ENCODE assay signal across 8 cellular contexts in genomic region chr5:112995764-112996618, GRCh38. TPM values are rescaled to one million over a fixed set of nuclear protein-coding genes. Genes with fewer than 3 reads are reported as not detected.
DNase-seq lines count a peak whose midpoint lies in the region; ATAC-seq and FAIRE-seq lines count a peak whose summit lies in the region.

No MANE protein-coding gene starts in this region.

- no peak for FAIRE-seq in urothelium cell line (lab: Jason Lieb, UNC)

- CTCF ChIA-PET in activated naive CD4-positive, alpha-beta T cell treated with anti-CD3 and anti-CD28 coated beads for 36 hours (lab: Charles Lee): interaction anchor here (0.6 to 3.1 kb wide), 44 partner anchors 10 to 1451 kb away, joined by 3 to 48 read pairs (median 4); partner anchors contain the start of gene REEP5

- H3K9me3 Mint-ChIP-seq in activated naive CD4-positive, alpha-beta T cell treated with anti-CD3 and anti-CD28 coated beads for 36 hours: no peaks in the 10 kb centered on the region

- no peak overlapping the region for H3K27ac Mint-ChIP-seq in activated naive CD4-positive, alpha-beta T cell treated with anti-CD3 and anti-CD28 coated beads for 36 hours

- peak; percentile 63 for DNase-seq in Daoy (ENCODE audit: low read depth)
- peak; percentile 21 for DNase-seq in HuH-7 (ENCODE audit: low spot score)
- DNase-seq in SK-MEL-5 (ENCODE audit: low read depth, low spot score): peak; percentile 74
- DNase-seq in activated naive CD4-positive, alpha-beta T cell treated with anti-CD3 and anti-CD28 coated beads for 36 hours: peak; percentile 85
- peak; percentile 75 for DNase-seq in glomerular visceral epithelial cell (ENCODE audit: extremely low spot score)
- peak; percentile 80 for DNase-seq in pons (ENCODE audit: low spot score)
- DNase-seq in urothelium cell line (ENCODE audit: low spot score): peak; percentile 59

- H3K27me3 Mint-ChIP-seq in activated naive CD4-positive, alpha-beta T cell treated with anti-CD3 and anti-CD28 coated beads for 36 hours (ENCODE audit: low read depth): no peaks in the 10 kb centered on the region

- H3K36me3 Mint-ChIP-seq in activated naive CD4-positive, alpha-beta T cell treated with anti-CD3 and anti-CD28 coated beads for 36 hours (ENCODE audit: low read depth): peaks cover 21% of the 10 kb centered on the region

- intact Hi-C loops in activated naive CD4-positive, alpha-beta T cell treated with anti-CD3 and anti-CD28 coated beads for 36 hours (cut with micrococcal nuclease): loop anchor here (1.0 to 2.0 kb wide), 5 partner anchors 26 to 610 kb away; no protein-coding TSS in a partner anchor

- no peak overlapping the region for H3K4me3 Mint-ChIP-seq in activated naive CD4-positive, alpha-beta T cell treated with anti-CD3 and anti-CD28 coated beads for 36 hours

- in situ Hi-C loops in SK-MEL-5 (cut with HindIII; ENCODE audit: low pct_unique_long_range_greater_than_20kb, low sequenced_read_pairs): no loop called here

- H3K4me1 Mint-ChIP-seq in activated naive CD4-positive, alpha-beta T cell treated with anti-CD3 and anti-CD28 coated beads for 36 hours (ENCODE audit: low read depth): peaks cover 14% of the 10 kb centered on the region

- peak; percentile 77 for ATAC-seq in GM21528 (IDR thresholded peaks at IDR 0.05; ENCODE audit: low FRiP score, unreplicated experiment)

RNA-seq across cellular contexts. Expression of gene DCP2, which starts 19.4 kb away (rescaled TPM):
- total RNA-seq in Daoy (2014; rRNA removed; shearing (Covaris generic)): 31.8 and 39.3 TPM in 2 replicates
- 35.5 and 38.3 TPM in 2 replicates for total RNA-seq in SK-MEL-5 (2014; rRNA removed; shearing (Covaris generic))
- polyA plus RNA-seq in SK-MEL-5 (2015; cell fraction: cytosol; rRNA removed): 14.0 and 28.1 TPM in 2 replicates
- 25.8 and 70.0 TPM in 2 replicates for polyA plus RNA-seq in SK-MEL-5 (2015; cell fraction: nucleus; rRNA removed)
- total RNA-seq in activated naive CD4-positive, alpha-beta T cell treated with anti-CD3 and anti-CD28 coated beads for 36 hours: 100 to 1,000 TPM; 129 TPM

Comparison
In these comparisons a context has a peak if more than half of its experiments do, and no peak if none do; other contexts are left out.
1. Peak in every context shown above with its lines: DNase-seq and ATAC-seq.
2. DNase-seq: peak in every context shown above with its lines; median percentile 85 in activated naive CD4-positive, alpha-beta T cell treated with anti-CD3 and anti-CD28 coated beads for 36 hours; 80 in pons; 75 in glomerular visceral epithelial cell; 74 in SK-MEL-5; 63 in Daoy; 59 in urothelium cell line; 21 in HuH-7.